ENCODE assay signal across 7 cellular contexts in genomic region chr10:3853547-3853989, GRCh38.
DNase-seq lines count a peak whose midpoint lies in the region; ATAC-seq, FAIRE-seq and TF ChIP-seq lines count a peak whose summit lies in the region.

No MANE protein-coding gene starts in this region.

- H3K4me3 ChIP-seq in HUES48 (ENCODE audit: low read depth, low read length) (no peak overlapping the region; the same call in 1 of the 2 replicates), astrocyte of the spinal cord (ENCODE audit: low read depth, low read length) (no peak overlapping the region), kidney (ENCODE audit: low read length in 2 of 2) (peak overlapping the region; percentile 14 to 27)

- TF ChIP-seq CTCF in astrocyte of the spinal cord (IDR thresholded peaks at IDR 0.05; ENCODE audit: low read depth, low read length) (no peak), kidney (IDR thresholded peaks at IDR 0.05; ENCODE audit: borderline replicate concordance, extremely low read depth, insufficient read depth) (no peak)

- H3K36me3 ChIP-seq in HUES48 (ENCODE audit: control insufficient read depth, insufficient read depth, low read length) (no peaks in the 10 kb centered on the region), kidney (ENCODE audit: control insufficient read depth in 1 of 2, insufficient read depth in 2 of 2, low read length in 2 of 2) (no peaks in the 10 kb centered on the region)

- H3K4me1 ChIP-seq in HUES48 (ENCODE audit: control insufficient read depth, insufficient read depth, low read length) (peaks cover 23% of the 10 kb centered on the region), kidney (ENCODE audit: control insufficient read depth in 1 of 2, insufficient read depth in 1 of 2, low read depth in 1 of 2, low read length in 2 of 2) (peaks cover 10 to 17% of the 10 kb centered on the region in 2 donors)

- DNase-seq in astrocyte of the spinal cord (ENCODE audit: low read depth, low spot score), result peak; percentile 58
- DNase-seq in kidney, result no peak
- no peak for DNase-seq in stimulated activated naive B cell treated with anti-CD40 and anti-IgM and Interleukin-4, amounts not matched to agents 10 μg/mL and 1 μg/mL and 100 μg/mL, for 72 hours
- DNase-seq in CD1c-positive myeloid dendritic cell (ENCODE audit: extremely low spot score), result no peak
- DNase-seq in NCI-H1694 treated with DMSO at 0.1 percent for 48 hours (lab: John Stamatoyannopoulos, UW), result no peak

- no peak overlapping the region for H3K4me3 Mint-ChIP-seq in stimulated activated naive B cell treated with anti-CD40 and anti-IgM and Interleukin-4, amounts not matched to agents 10 μg/mL and 1 μg/mL and 100 μg/mL, for 72 hours

- H3K9me3 ChIP-seq in HUES48 (ENCODE audit: control insufficient read depth, insufficient read depth, low read length), result no peaks in the 10 kb centered on the region
- H3K9me3 ChIP-seq in kidney (ENCODE audit: control insufficient read depth in 1 of 2, low read length in 2 of 2), result no peaks in the 10 kb centered on the region

- no peaks in the 10 kb centered on the region for H3K27me3 Mint-ChIP-seq in stimulated activated naive B cell treated with anti-CD40 and anti-IgM and Interleukin-4, amounts not matched to agents 10 μg/mL and 1 μg/mL and 100 μg/mL, for 72 hours

- peaks cover 3 to 6% of the 10 kb centered on the region in 2 donors for H3K9me3 Mint-ChIP-seq in stimulated activated naive B cell treated with anti-CD40 and anti-IgM and Interleukin-4, amounts not matched to agents 10 μg/mL and 1 μg/mL and 100 μg/mL, for 72 hours

- intact Hi-C loops in kidney (cut with DNase I), result no loop called here

- H3K27ac ChIP-seq in HUES48 (ENCODE audit: low read depth, low read length), result peak overlapping the region; percentile 89
- H3K27ac ChIP-seq in kidney (ENCODE audit: low read depth in 2 of 2, low read length in 2 of 2), result peak overlapping the region; percentile 88 to 97

- peak overlapping the region; percentile 76 for H3K27ac Mint-ChIP-seq in stimulated activated naive B cell treated with anti-CD40 and anti-IgM and Interleukin-4, amounts not matched to agents 10 μg/mL and 1 μg/mL and 100 μg/mL, for 72 hours

- in situ Hi-C loops in astrocyte of the spinal cord (cut with HindIII; ENCODE audit: low sequenced_read_pairs), result no loop called here

- TF ChIP-seq POLR2A in GM18505 (IDR thresholded peaks at IDR 0.05; ENCODE audit: borderline replicate concordance, extremely low read depth, insufficient read depth, insufficient read length), result no peak

- H3K36me3 Mint-ChIP-seq in stimulated activated naive B cell treated with anti-CD40 and anti-IgM and Interleukin-4, amounts not matched to agents 10 μg/mL and 1 μg/mL and 100 μg/mL, for 72 hours, result peaks cover 2 to 7% of the 10 kb centered on the region in 2 donors

- no peak overlapping the region for H3K9ac ChIP-seq in HUES48 (ENCODE audit: low read depth, low read length)
- peak overlapping the region in 1 of 2 donors; percentile 72 for H3K9ac ChIP-seq in kidney (ENCODE audit: low read length in 2 of 2)

- no peaks in the 10 kb centered on the region for H3K27me3 ChIP-seq in HUES48 (ENCODE audit: control insufficient read depth, insufficient read depth, low read length)

- no peak for FAIRE-seq in kidney (lab: Jason Lieb, UNC)

- no peak for ATAC-seq in stimulated activated naive B cell treated with anti-CD40 and anti-IgM and Interleukin-4, amounts not matched to agents 10 μg/mL and 1 μg/mL and 100 μg/mL, for 72 hours (replicated peaks)
- ATAC-seq in GM18505 (IDR thresholded peaks at IDR 0.05; ENCODE audit: unreplicated experiment), result no peak

- H3K4me1 Mint-ChIP-seq in stimulated activated naive B cell treated with anti-CD40 and anti-IgM and Interleukin-4, amounts not matched to agents 10 μg/mL and 1 μg/mL and 100 μg/mL, for 72 hours, result peaks cover 35 to 52% of the 10 kb centered on the region in 2 donors

Comparison
In these comparisons a context has a peak if more than half of its experiments do, and no peak if none do; other contexts are left out.
1. H3K4me3 ChIP-seq: peak in kidney (2 of 2); none in HUES48 (single experiment) and astrocyte of the spinal cord (single experiment).